In genomic region chr12:49698619-49699545, GRCh38 we compare ENCODE assay signal across 8 cellular contexts.
DNase-seq lines count a peak whose midpoint lies in the region; ATAC-seq lines count a peak whose summit lies in the region.

No MANE protein-coding gene starts in this region.

- ATAC-seq in GM18868 (IDR thresholded peaks at IDR 0.05; ENCODE audit: unreplicated experiment), result peak; percentile 78
- peak; percentile 74 for ATAC-seq in HG02798 (IDR thresholded peaks at IDR 0.05; ENCODE audit: poor library complexity, unreplicated experiment)

- H3K4me1 Mint-ChIP-seq in activated naive CD8-positive, alpha-beta T cell (ENCODE audit: low read depth), result peaks cover 61% of the 10 kb centered on the region

- peaks cover 2% of the 10 kb centered on the region for H3K36me3 Mint-ChIP-seq in activated naive CD8-positive, alpha-beta T cell

- peak overlapping the region; percentile 84 for H3K27ac Mint-ChIP-seq in activated naive CD8-positive, alpha-beta T cell

- no peaks in the 10 kb centered on the region for H3K27me3 Mint-ChIP-seq in activated naive CD8-positive, alpha-beta T cell

- H3K9me3 Mint-ChIP-seq in activated naive CD8-positive, alpha-beta T cell (ENCODE audit: low read depth), result no peaks in the 10 kb centered on the region

- H3K4me3 Mint-ChIP-seq in activated naive CD8-positive, alpha-beta T cell, result peak overlapping the region; percentile 84

- peak; percentile 81 for DNase-seq in NOMO-1 treated with DMSO at 0.1 percent for 48 hours (lab: John Stamatoyannopoulos, UW; ENCODE audit: unreplicated experiment)
- DNase-seq in iPS DF 19.7 (ENCODE audit: low read depth, low spot score), result peak; percentile 95
- peak; percentile 49 for DNase-seq in stimulated activated CD4-positive, alpha-beta T cell treated with anti-CD3 and anti-CD28 coated beads, Interleukin-1b, Interleukin-23, amount 100 ng/mL, for 48 hours
- DNase-seq in DMS153 (lab: John Stamatoyannopoulos, UW), result no peak
- DNase-seq in NCI-H128 (lab: John Stamatoyannopoulos, UW; ENCODE audit: unreplicated experiment), result no peak

Comparison
In these comparisons a context has a peak if more than half of its experiments do, and no peak if none do; other contexts are left out.
1. DNase-seq: peak in NOMO-1 treated with DMSO at 0.1 percent for 48 hours (single experiment), iPS DF 19.7 (single experiment) and stimulated activated CD4-positive, alpha-beta T cell treated with anti-CD3 and anti-CD28 coated beads, Interleukin-1b, Interleukin-23, amount 100 ng/mL, for 48 hours (single experiment); none in DMS153 (single experiment) and NCI-H128 (single experiment).